Comparison of ENCODE assay signal across 27 cellular contexts in the genomic region with DNA sequence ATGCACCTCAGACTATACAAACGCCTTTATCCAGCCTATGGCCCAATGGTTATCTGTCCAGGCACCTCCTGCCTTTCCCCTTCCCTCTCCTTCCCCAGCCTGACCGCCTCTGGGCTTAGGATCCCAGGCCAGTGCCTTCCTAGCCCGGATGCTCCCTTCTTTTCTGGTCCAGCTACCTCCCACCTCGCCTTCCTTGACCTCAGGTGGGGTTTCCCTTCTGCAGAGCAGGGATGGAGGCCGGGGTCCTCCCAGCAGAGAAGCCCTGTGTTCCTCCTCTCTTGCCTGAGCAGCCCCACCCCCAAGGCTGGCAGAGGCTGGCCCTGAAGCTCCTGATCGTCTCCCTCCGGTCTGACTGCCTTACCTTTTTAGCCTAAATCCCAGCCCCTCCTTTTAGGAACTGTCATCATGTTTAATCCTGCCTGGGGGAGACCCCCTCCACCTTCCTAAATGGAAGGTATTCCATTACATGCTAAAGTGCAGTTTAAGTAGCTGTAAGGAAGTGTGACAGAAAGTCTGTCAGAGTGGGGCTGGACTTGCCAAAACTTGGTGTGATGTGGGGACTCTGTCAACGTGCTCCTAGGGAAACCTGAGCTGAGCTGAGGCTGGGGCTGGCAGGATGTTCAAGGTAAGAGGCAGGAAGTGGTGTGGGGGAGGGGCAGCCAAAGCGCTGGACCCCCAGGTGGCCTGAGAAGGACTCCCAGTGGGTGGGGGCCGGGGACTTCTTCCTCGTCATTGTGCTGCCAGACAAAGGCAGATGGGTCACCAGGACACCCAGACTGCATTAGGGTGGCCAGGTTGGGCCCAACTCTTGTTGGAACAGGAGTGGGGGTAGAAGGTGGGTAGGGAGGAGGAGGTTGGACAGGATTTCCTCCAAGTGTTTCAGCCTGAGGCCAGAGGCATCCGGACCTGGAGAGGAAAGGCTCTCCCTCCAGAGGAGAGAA. TPM values are rescaled to one million over a fixed set of nuclear protein-coding genes. Genes with fewer than 3 reads are reported as not detected.
DNase-seq lines count a peak whose midpoint lies in the region; ATAC-seq, FAIRE-seq and TF ChIP-seq lines count a peak whose summit lies in the region.
"Had no signal": no experiment of that assay in that cellular context is flagged by ENCODE, and none has a peak within 500 bp of the region (broad histone marks: within the 10 kb centered on the region; RNA-seq: fewer than 3 reads in every experiment).

No MANE protein-coding gene starts in this region.

- FAIRE-seq in H1 (lab: Jason Lieb, UNC) (no peak), GM12891 (lab: Jason Lieb, UNC) (no peak)
- FAIRE-seq: bronchial epithelial cell, TTC549, urothelium cell line had no signal

- H3K79me1 ChIP-seq in IMR-90 (ENCODE audit: low read depth in 1 of 2, low read length in 2 of 2) (no peaks in the 10 kb centered on the region), H1 (ENCODE audit: low read depth, low read length) (no peaks in the 10 kb centered on the region)

- TF ChIP-seq RAD21 in IMR-90 (IDR thresholded peaks at IDR 0.05; ENCODE audit: low read length) (no peak), H1 (IDR thresholded peaks at IDR 0.05 in 1 of 2, conservative IDR thresholded peaks at IDR 0.05 in 1 of 2; ENCODE audit: low read depth in 2 of 2, low read length in 2 of 2) (no peak)

- H4K20me1 ChIP-seq in IMR-90 (ENCODE audit: insufficient read depth, low read length) (no peaks in the 10 kb centered on the region), H1 (replicated peaks in 1 of 2; ENCODE audit: control insufficient read depth in 1 of 2, insufficient read depth in 2 of 2, low read length in 2 of 2) (no peaks in the 10 kb centered on the region)
- H4K20me1 ChIP-seq: BLaER1 treated with 17β-estradiol and CSF1 and Interleukin-3, amounts not matched to agents 10 nM and 100 nM had no signal

- no peaks in the 10 kb centered on the region for H3K9me1 ChIP-seq in IMR-90 (ENCODE audit: insufficient read depth, low read length)

- dilution Hi-C loops in IMR-90 (cut with HindIII; ENCODE audit: low sequenced_read_pairs, unreplicated experiment) = no loop called here

- no peak overlapping the region for H3K4ac ChIP-seq in IMR-90 (ENCODE audit: low read depth, low read length)
- H3K4ac ChIP-seq in H1 (replicated peaks; ENCODE audit: insufficient read length, low read depth, low read length) = no peak overlapping the region

- H3K23ac ChIP-seq in IMR-90 (ENCODE audit: low read depth, low read length) = no peak overlapping the region
- H3K23ac ChIP-seq in H1 (ENCODE audit: insufficient read length) = no peak overlapping the region

- no TSS peak for BruUV-seq in IMR-90 (replicated peaks; lab: Mats Ljungman, UMichigan)

- no peak overlapping the region for H2BK15ac ChIP-seq in IMR-90 (ENCODE audit: low read depth, low read length)
- H2BK15ac ChIP-seq in H1 (ENCODE audit: low read length) = peak overlapping the region; percentile 46; the same call in 1 of the 2 replicates

- no peak overlapping the region for H3K18ac ChIP-seq in IMR-90 (ENCODE audit: low read depth, low read length)
- peak overlapping the region; percentile 95 for H3K18ac ChIP-seq in H1 (ENCODE audit: extremely low read depth, low read length)

- H3K9me3 ChIP-seq in IMR-90 (ENCODE audit: control insufficient read depth, insufficient read depth, low read length) (no peaks in the 10 kb centered on the region), H1 (ENCODE audit: insufficient read depth in 2 of 2, low read depth in 1 of 2, low read length in 1 of 2) (no peaks in the 10 kb centered on the region)
- H3K9me3 ChIP-seq: BLaER1 treated with 17β-estradiol and CSF1 and Interleukin-3, amounts not matched to agents 10 nM and 100 nM; mucosa of descending colon had no signal

- no peak overlapping the region for H2AFZ ChIP-seq in IMR-90 (replicated peaks; ENCODE audit: low read length, poor library complexity)
- peak overlapping the region; percentile 22; the same call in 1 of the 2 replicates for H2AFZ ChIP-seq in H1 (ENCODE audit: low read length)

- no peak overlapping the region for H3K4me2 ChIP-seq in IMR-90 (ENCODE audit: low read depth, low read length)
- peak overlapping the region; percentile 24 to 27; a peak in 3 of 4 replicates for H3K4me2 ChIP-seq in H1 (ENCODE audit: insufficient read depth in 1 of 2, low read depth in 2 of 2, low read length in 2 of 2)
- H3K4me2 ChIP-seq: BLaER1 treated with 17β-estradiol and CSF1 and Interleukin-3, amounts not matched to agents 10 nM and 100 nM had no signal

- no peak overlapping the region for H3K4me3 ChIP-seq in IMR-90 (ENCODE audit: insufficient read depth, low read depth, low read length)
- peak overlapping the region in 1 of 4 experiments; percentile 5; a peak in 1 of 8 replicates for H3K4me3 ChIP-seq in H1 (ENCODE audit: extremely low read depth in 1 of 4, insufficient read depth in 2 of 4, low read depth in 3 of 4, low read length in 4 of 4)
- H3K4me3 ChIP-seq: BLaER1 treated with 17β-estradiol and CSF1 and Interleukin-3, amounts not matched to agents 10 nM and 100 nM; mucosa of descending colon had no signal

- H2BK5ac ChIP-seq in IMR-90 (ENCODE audit: low read depth, low read length, poor library complexity, severe bottlenecking) = no peak overlapping the region
- peak overlapping the region; percentile 94; the same call in 1 of the 2 replicates for H2BK5ac ChIP-seq in H1 (ENCODE audit: low read depth, low read length)

- H3K27me3 ChIP-seq in IMR-90 (ENCODE audit: control insufficient read depth, insufficient read depth, low read length) (peaks cover 31% of the 10 kb centered on the region), H1 (replicated peaks in 1 of 4; ENCODE audit: control insufficient read depth in 3 of 4, extremely low read depth in 1 of 4, insufficient read depth in 3 of 4, low read length in 3 of 4) (no peaks in the 10 kb centered on the region; a peak in 2 of 7 replicates)
- H3K27me3 ChIP-seq: BLaER1 treated with 17β-estradiol and CSF1 and Interleukin-3, amounts not matched to agents 10 nM and 100 nM had no signal

- H2BK120ac ChIP-seq in IMR-90 (ENCODE audit: low read depth, low read length) = no peak overlapping the region
- H2BK120ac ChIP-seq in H1 (replicated peaks; ENCODE audit: low read depth, low read length) = peak overlapping the region; percentile 9

- CTCF ChIA-PET in IMR-90 (lab: Yijun Ruan, JAX) = no interaction called here
- CTCF ChIA-PET in H1 (lab: Charles Lee; ENCODE audit: partially characterized antibody) = interaction anchor here (0.9 to 2.2 kb wide), 7 partner anchors 14 to 152 kb away, joined by 3 to 12 read pairs (median 3); no protein-coding TSS in a partner anchor

- no peak for TF ChIP-seq POLR2A in IMR-90 (IDR thresholded peaks at IDR 0.05; ENCODE audit: low read depth, low read length)
- TF ChIP-seq POLR2A in H1 (IDR thresholded peaks at IDR 0.05; ENCODE audit: control extremely low read depth in 1 of 2, low read depth in 2 of 2, low read length in 2 of 2) = no peak
- TF ChIP-seq POLR2A in GM12891 (IDR thresholded peaks at IDR 0.05; ENCODE audit: low read depth, low read length) = no peak

- H3K27ac ChIP-seq in IMR-90 (ENCODE audit: insufficient read depth, low read length) (no peak overlapping the region), H1 (ENCODE audit: low read depth, low read length) (no peak overlapping the region)
- H3K27ac ChIP-seq: BLaER1 treated with 17β-estradiol and CSF1 and Interleukin-3, amounts not matched to agents 10 nM and 100 nM; epithelial cell of prostate; foreskin keratinocyte had no signal

- DNase-seq in NCI-H748 (lab: John Stamatoyannopoulos, UW; ENCODE audit: unreplicated experiment) (peak; percentile 24), NCI-H748 treated with DMSO at 0.1 percent for 48 hours (lab: John Stamatoyannopoulos, UW) (no peak), IMR-90 (no peak), H1 (ENCODE audit: low read depth in 1 of 2, low spot score in 2 of 2) (peak; percentile 21 to 64), posterior vena cava (ENCODE audit: low spot score) (peak; percentile 72), left colon (no peak), GM12891 (ENCODE audit: insufficient read length, low spot score) (no peak), foreskin melanocyte (no peak)
- DNase-seq: activated CD4-positive, alpha-beta T cell treated with anti-CD3 and anti-CD28 coated beads for 48 hours; activated CD8-positive, alpha-beta memory T cell treated with anti-CD3 and anti-CD28 coated beads, Interleukin-2, amount 10 ng/mL, durations not matched to agents 7 days and 5 days; dermis blood vessel endothelial cell; DMS 273 treated with DMSO at 0.1 percent for 48 hours; foreskin keratinocyte; hippocampal formation; mucosa of descending colon; NCI-H1105 treated with DMSO at 0.1 percent for 48 hours; SW 1271 had no signal

- in situ Hi-C loops in IMR-90 (cut with MboI; ENCODE audit: low sequenced_read_pairs) = loop anchor here (10.0 kb wide), 1 partner anchor 555 kb away; no protein-coding TSS in a partner anchor

- H3K4me1 ChIP-seq in IMR-90 (ENCODE audit: control insufficient read depth, insufficient read depth, low read length) = no peaks in the 10 kb centered on the region
- peaks cover 0 to 18% (median 9%) of the 10 kb centered on the region in 4 experiments; a peak in 6 of 7 replicates for H3K4me1 ChIP-seq in H1 (replicated peaks in 1 of 4; ENCODE audit: control insufficient read depth in 3 of 4, insufficient read depth in 4 of 4, low read length in 3 of 4)
- H3K4me1 ChIP-seq: foreskin keratinocyte had no signal

- WGBS in IMR-90 (ENCODE audit: extremely low coverage in 2 of 2, insufficient read length in 1 of 2), 2 experiments = 10% methylated on average over 8 of the region's 12 CpGs; no CpG with 5 or more reads in 1 of the 2 experiments
- WGBS in H1 (ENCODE audit: extremely low coverage in 1 of 2, insufficient coverage in 1 of 2, insufficient read length in 1 of 2, insufficient replicate concordance in 2 of 2, low coverage in 1 of 2, low lambda C conversion rate in 2 of 2, missing lambda C conversion rate in 1 of 2), 2 experiments = 58% methylated on average over 10 of the region's 12 CpGs; no CpG with 5 or more reads in 1 of the 2 experiments

- H2AK5ac ChIP-seq in IMR-90 (ENCODE audit: low read depth, low read length) (no peak overlapping the region), H1 (ENCODE audit: low read depth, low read length) (peak overlapping the region; percentile 75; the same call in 1 of the 2 replicates)

- TF ChIP-seq EP300 in H1 (IDR thresholded peaks at IDR 0.05; ENCODE audit: borderline replicate concordance in 1 of 2, low read depth in 2 of 2, low read length in 2 of 2) = no peak

- no peak overlapping the region for H4K91ac ChIP-seq in IMR-90 (ENCODE audit: insufficient read depth, low read depth, low read length)
- peak overlapping the region; percentile 70 for H4K91ac ChIP-seq in H1 (replicated peaks; ENCODE audit: insufficient read length, low read length)

- POLR2A ChIA-PET in IMR-90 (lab: Charles Lee; ENCODE audit: unreplicated experiment) = no interaction called here
- POLR2A ChIA-PET in H1 (lab: Charles Lee; ENCODE audit: partially characterized antibody) = no interaction called here

- H3K36me3 ChIP-seq in IMR-90 (ENCODE audit: control insufficient read depth, insufficient read depth, low read length) = no peaks in the 10 kb centered on the region
- no peaks in the 10 kb centered on the region for H3K36me3 ChIP-seq in H1 (ENCODE audit: control insufficient read depth in 2 of 4, insufficient read depth in 4 of 4, low read length in 3 of 4)
- H3K36me3 ChIP-seq: BLaER1 treated with 17β-estradiol and CSF1 and Interleukin-3, amounts not matched to agents 10 nM and 100 nM had no signal

- H2AK9ac ChIP-seq in IMR-90 (replicated peaks; ENCODE audit: low read depth, low read length, poor library complexity) = peak overlapping the region; percentile 61

- no peaks in the 10 kb centered on the region; the same call in 1 of the 2 replicates for H3K23me2 ChIP-seq in H1 (ENCODE audit: low read depth, low read length)

- ATAC-seq in IMR-90 (ENCODE audit: low read depth) = no peak
- ATAC-seq in left colon = no peak
- ATAC-seq: activated CD8-positive, alpha-beta memory T cell treated with anti-CD3 and anti-CD28 coated beads, Interleukin-2, amount 10 ng/mL, durations not matched to agents 7 days and 5 days; activated T-helper 17 cell treated with anti-CD3 and anti-CD28 coated beads, Interleukin-2, amount 50 U/mL, for 72 hours; foreskin keratinocyte; mucosa of descending colon; Right ventricle myocardium inferior had no signal

- H3K56ac ChIP-seq in IMR-90 (ENCODE audit: extremely low read depth, insufficient read depth, low read length) (no peak overlapping the region), H1 (replicated peaks; ENCODE audit: insufficient read length, low read depth, low read length) (no peak overlapping the region)

- H4K8ac ChIP-seq in IMR-90 (ENCODE audit: low read depth in 2 of 2, low read length in 2 of 2) (no peak overlapping the region), H1 (ENCODE audit: extremely low read depth, insufficient read depth, low read length) (no peak overlapping the region)

- H3K9ac ChIP-seq in IMR-90 (ENCODE audit: low read depth, low read length) = no peak overlapping the region
- H3K9ac ChIP-seq in H1 (replicated peaks in 1 of 4; ENCODE audit: extremely low read depth in 1 of 4, low read depth in 3 of 4, low read length in 3 of 4) = no peak overlapping the region
- H3K9ac ChIP-seq: BLaER1 treated with 17β-estradiol and CSF1 and Interleukin-3, amounts not matched to agents 10 nM and 100 nM had no signal

- peak overlapping the region; percentile 90; the same call in 1 of the 2 replicates for H2BK12ac ChIP-seq in H1 (ENCODE audit: low read depth, low read length)

- no peak for TF ChIP-seq CTCF in IMR-90 (conservative IDR thresholded peaks at IDR 0.05; ENCODE audit: low read depth, low read length)
- no peak for TF ChIP-seq CTCF in H1 (IDR thresholded peaks at IDR 0.05; ENCODE audit: control extremely low read depth in 1 of 3, insufficient read depth in 1 of 3, low read depth in 1 of 3, low read length in 3 of 3)

- no peak overlapping the region for H4K5ac ChIP-seq in IMR-90 (ENCODE audit: low read depth, low read length)
- no peak overlapping the region for H4K5ac ChIP-seq in H1 (ENCODE audit: insufficient read length, low read depth, low read length)

- no peaks in the 10 kb centered on the region for H3K79me2 ChIP-seq in H1 (ENCODE audit: control insufficient read depth in 1 of 2, insufficient read depth in 2 of 2, low read length in 2 of 2)

- no peak overlapping the region for H2BK20ac ChIP-seq in IMR-90 (ENCODE audit: low read depth, low read length)
- peak overlapping the region; percentile 94; the same call in 1 of the 2 replicates for H2BK20ac ChIP-seq in H1 (ENCODE audit: low read length)

- intact Hi-C loops in IMR-90 (cut with micrococcal nuclease) = no loop called here
- intact Hi-C loops in posterior vena cava (cut with DNase I) = no loop called here
- intact Hi-C loops in left colon (cut with DNase I, micrococcal nuclease) = no loop called here

- H3K14ac ChIP-seq in IMR-90 (replicated peaks; ENCODE audit: low read depth, low read length) (no peak overlapping the region), H1 (ENCODE audit: insufficient read length) (no peak overlapping the region)

RNA-seq across cellular contexts. Expression of gene LBX1, which starts 39.5 kb away (rescaled TPM):
- not detected in 2 replicates for total RNA-seq in IMR-90 (2012; rRNA removed)
- polyA plus RNA-seq in IMR-90 (2012; rRNA removed) = not detected in 2 replicates
- polyA plus RNA-seq in IMR-90 (2012; cell fraction: cytosol; rRNA removed) = not detected in 2 replicates
- polyA plus RNA-seq in IMR-90 (2012; cell fraction: nucleus; rRNA removed; ENCODE audit: low replicate concordance) = not detected in 2 replicates
- total RNA-seq in H1 (2021; fragmentation: NEBNext Ultra II Directional; extraction: Animal tissue kit (Norgen Biotek cat#: 25700)) = not detected in 2 replicates
- polyA plus RNA-seq in H1 (2011; rRNA removed) = not detected in 2 replicates
- not detected for polyA plus RNA-seq in H1 (2011; cell fraction: cytosol; rRNA removed)
- not detected for polyA plus RNA-seq in H1 (2011; cell fraction: nucleus; rRNA removed)
- not detected in 4 replicates for polyA plus RNA-seq in H1 (2012, experiment 1 of 2)
- not detected for polyA plus RNA-seq in H1 (2012, experiment 2 of 2)
- polyA plus RNA-seq in H1 (2013, experiment 1 of 2) = not detected
- not detected for polyA plus RNA-seq in H1 (2013, experiment 2 of 2)
- polyA minus RNA-seq in H1 (2011; rRNA and poly(A)+ RNA removed) = not detected in 2 replicates
- not detected for polyA minus RNA-seq in H1 (2011; cell fraction: cytosol; rRNA and poly(A)+ RNA removed)
- not detected for polyA minus RNA-seq in H1 (2011; cell fraction: nucleus; rRNA and poly(A)+ RNA removed)
- not detected for total RNA-seq in posterior vena cava
- total RNA-seq in left colon = not detected
- not detected for polyA plus RNA-seq in GM12891 (2012; ENCODE audit: low read depth, missing spikeins)
- total RNA-seq: activated CD8-positive, alpha-beta memory T cell treated with anti-CD3 and anti-CD28 coated beads, Interleukin-2, amount 10 ng/mL, durations not matched to agents 7 days and 5 days; activated T-helper 17 cell treated with anti-CD3 and anti-CD28 coated beads, Interleukin-2, amount 50 U/mL, for 72 hours; bronchial epithelial cell; dermis blood vessel endothelial cell; foreskin keratinocyte; mucosa of descending colon; Right ventricle myocardium inferior; subcutaneous adipose tissue had no signal
- polyA plus RNA-seq: adipose tissue, foreskin keratinocyte had no signal

RNA-seq across cellular contexts. Expression of gene TLX1, which starts 58.6 kb away (rescaled TPM):
- not detected in 2 replicates for total RNA-seq in IMR-90 (2012; rRNA removed)
- polyA plus RNA-seq in IMR-90 (2012; rRNA removed) = not detected in 2 replicates
- polyA plus RNA-seq in IMR-90 (2012; cell fraction: cytosol; rRNA removed) = not detected in 2 replicates
- polyA plus RNA-seq in IMR-90 (2012; cell fraction: nucleus; rRNA removed; ENCODE audit: low replicate concordance) = not detected in 2 replicates
- total RNA-seq in H1 (2021; fragmentation: NEBNext Ultra II Directional; extraction: Animal tissue kit (Norgen Biotek cat#: 25700)) = not detected in 2 replicates
- polyA plus RNA-seq in H1 (2011; rRNA removed) = not detected in 2 replicates
- polyA plus RNA-seq in H1 (2011; cell fraction: cytosol; rRNA removed) = not detected
- not detected for polyA plus RNA-seq in H1 (2011; cell fraction: nucleus; rRNA removed)
- polyA plus RNA-seq in H1 (2012, experiment 1 of 2) = not detected in 4 replicates
- not detected for polyA plus RNA-seq in H1 (2012, experiment 2 of 2)
- polyA plus RNA-seq in H1 (2013, experiment 1 of 2) = not detected
- not detected for polyA plus RNA-seq in H1 (2013, experiment 2 of 2)
- not detected in 2 replicates for polyA minus RNA-seq in H1 (2011; rRNA and poly(A)+ RNA removed)
- not detected for polyA minus RNA-seq in H1 (2011; cell fraction: cytosol; rRNA and poly(A)+ RNA removed)
- not detected for polyA minus RNA-seq in H1 (2011; cell fraction: nucleus; rRNA and poly(A)+ RNA removed)
- not detected for total RNA-seq in posterior vena cava
- 1 to 10 TPM in 1 of 2 donors, under 1 TPM in 1; 0.12 to 1.7 TPM for total RNA-seq in left colon
- not detected for polyA plus RNA-seq in GM12891 (2012; ENCODE audit: low read depth, missing spikeins)
- total RNA-seq: activated CD8-positive, alpha-beta memory T cell treated with anti-CD3 and anti-CD28 coated beads, Interleukin-2, amount 10 ng/mL, durations not matched to agents 7 days and 5 days; activated T-helper 17 cell treated with anti-CD3 and anti-CD28 coated beads, Interleukin-2, amount 50 U/mL, for 72 hours; bronchial epithelial cell; dermis blood vessel endothelial cell; foreskin keratinocyte; NCI-H460; Right ventricle myocardium inferior; subcutaneous adipose tissue had no signal
- polyA plus RNA-seq: foreskin keratinocyte had no signal

Comparison
In these comparisons a context has a peak if more than half of its experiments do, and no peak if none do; other contexts are left out.
1. DNase-seq: peak in NCI-H748 (single experiment), H1 (2 of 2) and posterior vena cava (single experiment); none in NCI-H748 treated with DMSO at 0.1 percent for 48 hours (single experiment), IMR-90 (single experiment), left colon (0 of 2), GM12891 (single experiment) and foreskin melanocyte (single experiment).